8 cellular contexts compared by ENCODE assay signal in the genomic region with DNA sequence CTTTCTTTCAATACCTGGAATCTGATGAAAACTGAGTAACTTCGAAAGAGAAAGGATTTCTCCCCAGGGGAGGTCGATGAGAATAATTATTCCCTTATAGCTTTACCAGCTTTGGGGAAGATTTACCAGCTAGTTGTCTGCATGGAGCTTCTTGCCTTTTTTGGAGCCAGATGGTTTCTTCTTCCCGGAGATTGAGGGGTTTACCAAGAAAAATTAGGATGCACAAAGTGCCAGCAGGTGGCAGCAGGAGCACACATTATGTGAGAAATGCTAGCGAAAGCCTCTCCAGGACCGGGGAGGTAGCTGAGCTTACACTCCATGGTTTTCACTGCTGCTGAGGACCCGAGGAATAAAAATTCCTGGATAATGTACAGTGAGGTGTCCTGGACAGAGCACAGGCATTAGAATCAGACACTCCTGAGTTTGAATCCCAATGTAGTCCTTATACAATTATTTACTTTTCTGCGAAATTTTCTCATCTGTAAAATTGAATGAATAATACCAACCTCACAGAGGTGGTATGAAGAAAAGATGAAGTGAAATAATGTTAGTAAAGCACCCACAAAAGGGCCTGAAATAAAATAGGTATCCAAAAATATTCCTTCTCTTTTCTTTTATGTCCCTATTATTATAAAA. TPM values are rescaled to one million over a fixed set of nuclear protein-coding genes. Genes with fewer than 3 reads are reported as not detected.
DNase-seq lines count a peak whose midpoint lies in the region; ATAC-seq and TF ChIP-seq lines count a peak whose summit lies in the region.

No MANE protein-coding gene starts in this region.

- no peak overlapping the region for H3K9ac ChIP-seq in colonic mucosa (ENCODE audit: low read depth in 2 of 2, low read length in 2 of 2)

- POLR2A ChIA-PET in HEK293 (lab: Yijun Ruan, JAX) = interaction anchor here (0.6 to 1.3 kb wide), 3 partner anchors 46 to 1336 kb away, joined by 4 to 5 read pairs (median 4); a partner anchor contains a TSS
- POLR2A ChIA-PET in activated CD4-positive, alpha-beta T cell treated with anti-CD3 and anti-CD28 coated beads for 36 hours (lab: Charles Lee) = interaction anchor here (0.7 kb wide), 1 partner anchor 248 kb away, joined by 4 read pairs; no protein-coding TSS in a partner anchor

- no peaks in the 10 kb centered on the region for H3K9me3 ChIP-seq in HEK293 (ENCODE audit: control insufficient read depth, insufficient read depth, low read depth, low read length)
- no peaks in the 10 kb centered on the region for H3K9me3 ChIP-seq in colonic mucosa
- H3K9me3 ChIP-seq in left lung = no peaks in the 10 kb centered on the region

- H3K27me3 ChIP-seq in colonic mucosa = no peaks in the 10 kb centered on the region
- no peaks in the 10 kb centered on the region for H3K27me3 ChIP-seq in left lung

- no peaks in the 10 kb centered on the region for H3K27me3 Mint-ChIP-seq in activated CD4-positive, alpha-beta T cell treated with anti-CD3 and anti-CD28 coated beads for 36 hours

- intact Hi-C loops in activated CD4-positive, alpha-beta T cell treated with anti-CD3 and anti-CD28 coated beads for 36 hours (cut with DNase I, micrococcal nuclease) = loop anchor here (1.0 to 5.0 kb wide), 5 partner anchors 81 to 563 kb away; no protein-coding TSS in a partner anchor
- intact Hi-C loops in colonic mucosa (cut with DNase I) (loop anchor here (5.0 kb wide), 2 partner anchors 46 to 561 kb away; a partner anchor contains a TSS), left lung (cut with DNase I) (loop anchor here in 1 of 2 donors (2.0 kb wide), 1 partner anchor 561 kb away; no protein-coding TSS in a partner anchor)

- DNase-seq in AG20443 (ENCODE audit: low spot score) (peak; percentile 83), NCI-H446 treated with DMSO at 0.1 percent for 48 hours (lab: John Stamatoyannopoulos, UW) (peak; percentile 74), colonic mucosa (peak; percentile 91), left lung (peak in 1 of 2 donors; percentile 76)
- peak; percentile 85 for DNase-seq in activated CD4-positive, alpha-beta T cell treated with anti-CD3 and anti-CD28 coated beads for 36 hours
- DNase-seq in stimulated activated CD4-positive, alpha-beta T cell treated with anti-CD3 and anti-CD28 coated beads, Interleukin-4, amount 100 ng/mL, for 4 hours = peak; percentile 62 to 65

- H3K9me3 Mint-ChIP-seq in activated CD4-positive, alpha-beta T cell treated with anti-CD3 and anti-CD28 coated beads for 36 hours (ENCODE audit: low read depth) = peaks cover 2% of the 10 kb centered on the region

- no peaks in the 10 kb centered on the region for H3K36me3 Mint-ChIP-seq in activated CD4-positive, alpha-beta T cell treated with anti-CD3 and anti-CD28 coated beads for 36 hours (ENCODE audit: low read depth)

- H3K4me3 Mint-ChIP-seq in activated CD4-positive, alpha-beta T cell treated with anti-CD3 and anti-CD28 coated beads for 36 hours = no peak overlapping the region

- peak; percentile 36 for ATAC-seq in activated CD4-positive, alpha-beta T cell treated with anti-CD3 and anti-CD28 coated beads for 36 hours
- peak; percentile 96 for ATAC-seq in left lung
- no peak for ATAC-seq in HG02678 (IDR thresholded peaks at IDR 0.05; ENCODE audit: unreplicated experiment)

- peak; percentile 55 for TF ChIP-seq CTCF in HEK293 (tag by site-specific recombination; IDR thresholded peaks at IDR 0.05)
- peak; percentile 62 for TF ChIP-seq CTCF in colonic mucosa (IDR thresholded peaks at IDR 0.05)
- peak; percentile 54 to 63 for TF ChIP-seq CTCF in left lung (IDR thresholded peaks at IDR 0.05)

- H3K4me1 ChIP-seq in HEK293 (ENCODE audit: control insufficient read depth, insufficient read depth, low read length) (no peaks in the 10 kb centered on the region), colonic mucosa (no peaks in the 10 kb centered on the region), left lung (peaks cover 0 to 4% of the 10 kb centered on the region in 2 donors)

- CTCF ChIA-PET in HEK293 (lab: Yijun Ruan, JAX) = interaction anchor here (0.5 to 4.7 kb wide), 81 partner anchors 9 to 1158 kb away, joined by 3 to 49 read pairs (median 4); a partner anchor contains a TSS
- CTCF ChIA-PET in activated CD4-positive, alpha-beta T cell treated with anti-CD3 and anti-CD28 coated beads for 36 hours (lab: Charles Lee) = interaction anchor here (0.6 to 5.4 kb wide), 51 partner anchors 9 to 859 kb away, joined by 3 to 49 read pairs (median 3); no protein-coding TSS in a partner anchor

- H3K27ac ChIP-seq in HEK293 (ENCODE audit: extremely low read depth, low read depth, low read length) (no peak overlapping the region), colonic mucosa (no peak overlapping the region), left lung (no peak overlapping the region)

- no peaks in the 10 kb centered on the region for H3K36me3 ChIP-seq in HEK293 (ENCODE audit: control insufficient read depth in 2 of 2, insufficient read depth in 1 of 2, low read length in 2 of 2)
- no peaks in the 10 kb centered on the region for H3K36me3 ChIP-seq in colonic mucosa
- peaks cover 0 to 5% of the 10 kb centered on the region in 2 donors for H3K36me3 ChIP-seq in left lung

- H3K4me3 ChIP-seq in HEK293 (ENCODE audit: low read depth, low read length) (no peak overlapping the region), colonic mucosa (no peak overlapping the region), left lung (no peak overlapping the region)

- peaks cover 3% of the 10 kb centered on the region for H3K4me1 Mint-ChIP-seq in activated CD4-positive, alpha-beta T cell treated with anti-CD3 and anti-CD28 coated beads for 36 hours

- no peak overlapping the region for H3K27ac Mint-ChIP-seq in activated CD4-positive, alpha-beta T cell treated with anti-CD3 and anti-CD28 coated beads for 36 hours

TF ChIP-seq in HEK293, 187 proteins besides CTCF, POLR2A, EP300 and RAD21:
- TF ChIP-seq PRDM1 (tag by site-specific recombination; IDR thresholded peaks at IDR 0.05) (peak; percentile 65), ZNF335 (tag by site-specific recombination; conservative IDR thresholded peaks at IDR 0.05) (peak; percentile 66), ZNF394 (tag by site-specific recombination; IDR thresholded peaks at IDR 0.05; ENCODE audit: borderline replicate concordance) (0 out of 2 replicates have a peak, but pooled peaks have one; percentile 29), MEIS1 (CRISPR knock-in tag; IDR thresholded peaks at IDR 0.05; ENCODE audit: borderline replicate concordance) (no peak), ZNF654 (tag by site-specific recombination; IDR thresholded peaks at IDR 0.05; ENCODE audit: low read depth) (peak; percentile 88)
- TF ChIP-seq, protein P1, sequence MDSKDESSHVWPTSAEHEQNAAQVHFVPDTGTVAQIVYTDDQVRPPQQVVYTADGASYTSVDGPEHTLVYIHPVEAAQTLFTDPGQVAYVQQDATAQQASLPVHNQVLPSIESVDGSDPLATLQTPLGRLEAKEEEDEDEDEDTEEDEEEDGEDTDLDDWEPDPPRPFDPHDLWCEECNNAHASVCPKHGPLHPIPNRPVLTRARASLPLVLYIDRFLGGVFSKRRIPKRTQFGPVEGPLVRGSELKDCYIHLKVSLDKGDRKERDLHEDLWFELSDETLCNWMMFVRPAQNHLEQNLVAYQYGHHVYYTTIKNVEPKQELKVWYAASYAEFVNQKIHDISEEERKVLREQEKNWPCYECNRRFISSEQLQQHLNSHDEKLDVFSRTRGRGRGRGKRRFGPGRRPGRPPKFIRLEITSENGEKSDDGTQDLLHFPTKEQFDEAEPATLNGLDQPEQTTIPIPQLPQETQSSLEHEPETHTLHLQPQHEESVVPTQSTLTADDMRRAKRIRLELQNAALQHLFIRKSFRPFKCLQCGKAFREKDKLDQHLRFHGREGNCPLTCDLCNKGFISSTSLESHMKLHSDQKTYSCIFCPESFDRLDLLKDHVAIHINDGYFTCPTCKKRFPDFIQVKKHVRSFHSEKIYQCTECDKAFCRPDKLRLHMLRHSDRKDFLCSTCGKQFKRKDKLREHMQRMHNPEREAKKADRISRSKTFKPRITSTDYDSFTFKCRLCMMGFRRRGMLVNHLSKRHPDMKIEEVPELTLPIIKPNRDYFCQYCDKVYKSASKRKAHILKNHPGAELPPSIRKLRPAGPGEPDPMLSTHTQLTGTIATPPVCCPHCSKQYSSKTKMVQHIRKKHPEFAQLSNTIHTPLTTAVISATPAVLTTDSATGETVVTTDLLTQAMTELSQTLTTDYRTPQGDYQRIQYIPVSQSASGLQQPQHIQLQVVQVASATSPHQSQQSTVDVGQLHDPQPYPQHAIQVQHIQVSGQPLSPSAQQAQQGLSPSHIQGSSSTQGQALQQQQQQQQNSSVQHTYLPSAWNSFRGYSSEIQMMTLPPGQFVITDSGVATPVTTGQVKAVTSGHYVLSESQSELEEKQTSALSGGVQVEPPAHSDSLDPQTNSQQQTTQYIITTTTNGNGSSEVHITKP (tag by site-specific recombination; IDR thresholded peaks at IDR 0.05) = peak; percentile 59

RNA-seq across cellular contexts. Expression of a gene that starts 46.0 kb away (rescaled TPM):
- total RNA-seq in activated CD4-positive, alpha-beta T cell treated with anti-CD3 and anti-CD28 coated beads for 36 hours = under 1 TPM; 0.11 to 0.14 TPM
- 10 to 100 TPM; 61.8 to 78.5 TPM for total RNA-seq in colonic mucosa
- 10 to 100 TPM; 70.2 to 85.1 TPM for total RNA-seq in left lung

Comparison
In these comparisons a context has a peak if more than half of its experiments do, and no peak if none do; other contexts are left out.
1. RNA of a gene that starts 46.0 kb away (total RNA-seq): 70.2 to 85.1 TPM in left lung and 61.8 to 78.5 TPM in colonic mucosa; 0.11 to 0.14 TPM in activated CD4-positive, alpha-beta T cell treated with anti-CD3 and anti-CD28 coated beads for 36 hours; every median in the first group is over 10 times any median in the second.
2. Peak in every context shown above with its lines, with median percentiles within 50 percentile points of each other: CTCF ChIP-seq.